ENCODE assay signal across 33 cellular contexts in the genomic region with DNA sequence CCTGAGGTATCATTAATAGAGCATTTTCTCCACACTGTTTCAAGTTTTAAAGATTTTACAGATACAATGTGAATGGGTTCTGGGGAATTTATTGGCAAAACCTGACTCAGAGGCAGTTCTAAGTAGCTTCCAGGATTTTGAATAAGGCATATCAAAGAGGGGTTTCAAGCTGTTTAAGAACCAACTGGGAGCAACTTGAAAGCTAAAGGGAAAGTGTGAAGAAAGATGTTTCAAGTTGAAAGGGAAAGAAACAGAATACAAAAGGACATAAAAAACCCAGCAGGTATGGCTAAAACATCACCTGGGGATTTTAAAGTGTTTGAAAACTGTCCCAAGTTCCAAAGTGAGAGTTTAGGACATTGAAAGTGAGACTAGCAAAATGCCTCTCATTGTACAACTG. TPM values are rescaled to one million over a fixed set of nuclear protein-coding genes. Genes with fewer than 3 reads are reported as not detected.
"Had no signal": no experiment of that assay in that cellular context is flagged by ENCODE, and none has a peak within 500 bp of the region (broad histone marks: within the 10 kb centered on the region; RNA-seq: fewer than 3 reads in every experiment).

No MANE protein-coding gene starts in this region.

- H3K4me2 ChIP-seq: smooth muscle cell had no signal

- FAIRE-seq: islet of Langerhans, kidney had no signal

- H3K36me3 Mint-ChIP-seq: immature natural killer cell; mesothelial cell of epicardium; naive B cell; natural killer cell; stimulated activated memory B cell treated with anti-CD40 and anti-IgM and Interleukin-4, amounts not matched to agents 10 μg/mL and 1 μg/mL and 100 μg/mL, for 72 hours; type B pancreatic cell had no signal

- H3K4me1 Mint-ChIP-seq: immature natural killer cell; mesothelial cell of epicardium; natural killer cell; stimulated activated memory B cell treated with anti-CD40 and anti-IgM and Interleukin-4, amounts not matched to agents 10 μg/mL and 1 μg/mL and 100 μg/mL, for 72 hours; stimulated activated naive CD8-positive, alpha-beta T cell treated with anti-CD3 and anti-CD28 coated beads, Interleukin-15, amount 100 ng/mL, for 72 hours had no signal

- H3K27me3 ChIP-seq: left lung, ovary, right atrium auricular region, right lobe of liver, tibial nerve, vagina had no signal

- DNase-seq: hypothalamus; immature natural killer cell; kidney; left colon; left lung; lower lobe of right lung; mammary epithelial cell; mesenchymal stem cell; naive B cell; natural killer cell; ovary; right lobe of liver; stimulated activated CD4-positive, alpha-beta T cell treated with anti-CD3 and anti-CD28 coated beads, Interleukin-1b, Interleukin-23, amount 100 ng/mL, for 48 hours; stimulated activated CD4-positive, alpha-beta T cell treated with anti-CD3 and anti-CD28 coated beads, Interleukin-2, amount 100 ng/mL, for 48 hours; stimulated activated CD4-positive, alpha-beta T cell treated with anti-CD3 and anti-CD28 coated beads, Interleukin-4, amount 100 ng/mL, for 4 hours; stimulated activated CD8-positive, alpha-beta memory T cell treated with anti-CD3 and anti-CD28 coated beads, Interleukin-4, amount 100 ng/mL, for 48 hours; stimulated activated naive CD4-positive, alpha-beta T cell treated with Interleukin-2 at 50 U/mL for 16 hours; stimulated activated naive CD8-positive, alpha-beta T cell treated with anti-CD3 and anti-CD28 coated beads, Interleukin-15, amount 100 ng/mL, for 72 hours; substantia nigra had no signal

- H3K4me1 ChIP-seq: left lung, lower lobe of right lung, right atrium auricular region, right lobe of liver, tibial nerve, vagina had no signal

- H3K27ac ChIP-seq: left lung, lower lobe of right lung, ovary, right atrium auricular region, right lobe of liver, tibial nerve, vagina had no signal

- H3K27ac Mint-ChIP-seq: immature natural killer cell; mesothelial cell of epicardium; naive B cell; natural killer cell; progenitor cell of endocrine pancreas; stimulated activated memory B cell treated with anti-CD40 and anti-IgM and Interleukin-4, amounts not matched to agents 10 μg/mL and 1 μg/mL and 100 μg/mL, for 72 hours; stimulated activated naive CD8-positive, alpha-beta T cell treated with anti-CD3 and anti-CD28 coated beads, Interleukin-15, amount 100 ng/mL, for 72 hours; type B pancreatic cell had no signal

- ATAC-seq: left colon; left lung; lower lobe of right lung; natural killer cell; right lobe of liver; stimulated activated memory B cell treated with anti-CD40 and anti-IgM and Interleukin-4, amounts not matched to agents 10 μg/mL and 1 μg/mL and 100 μg/mL, for 72 hours; stimulated activated naive CD8-positive, alpha-beta T cell treated with anti-CD3 and anti-CD28 coated beads, Interleukin-15, amount 100 ng/mL, for 72 hours had no signal

- H3K9me3 ChIP-seq: left lung, lower lobe of right lung, ovary, right atrium auricular region, right lobe of liver had no signal

- H3K36me3 ChIP-seq: left lung, lower lobe of right lung, ovary, right atrium auricular region, right lobe of liver, tibial nerve, vagina had no signal

- H3K4me3 ChIP-seq: left lung, lower lobe of right lung, ovary, right atrium auricular region, right lobe of liver, smooth muscle cell, tibial nerve, vagina had no signal

- H3K27me3 Mint-ChIP-seq: naive B cell, type B pancreatic cell had no signal

- H3K9me3 Mint-ChIP-seq: immature natural killer cell; natural killer cell; stimulated activated naive CD8-positive, alpha-beta T cell treated with anti-CD3 and anti-CD28 coated beads, Interleukin-15, amount 100 ng/mL, for 72 hours; type B pancreatic cell had no signal

- H3K4me3 Mint-ChIP-seq: immature natural killer cell; mesothelial cell of epicardium; naive B cell; natural killer cell; stimulated activated memory B cell treated with anti-CD40 and anti-IgM and Interleukin-4, amounts not matched to agents 10 μg/mL and 1 μg/mL and 100 μg/mL, for 72 hours; stimulated activated naive CD8-positive, alpha-beta T cell treated with anti-CD3 and anti-CD28 coated beads, Interleukin-15, amount 100 ng/mL, for 72 hours; type B pancreatic cell had no signal

RNA-seq across cellular contexts. Expression of a gene that starts 17.8 kb away (rescaled TPM):
- total RNA-seq: kidney, left colon, liver, mammary epithelial cell, mesothelial cell of epicardium, mononuclear cell, natural killer cell, pulmonary artery endothelial cell, renal cortical epithelial cell, right lobe of liver, skeletal muscle tissue, smooth muscle cell, tibial nerve, vagina had no signal
- polyA plus RNA-seq: immature natural killer cell, liver, mammary epithelial cell, smooth muscle cell had no signal
